In the genomic region with DNA sequence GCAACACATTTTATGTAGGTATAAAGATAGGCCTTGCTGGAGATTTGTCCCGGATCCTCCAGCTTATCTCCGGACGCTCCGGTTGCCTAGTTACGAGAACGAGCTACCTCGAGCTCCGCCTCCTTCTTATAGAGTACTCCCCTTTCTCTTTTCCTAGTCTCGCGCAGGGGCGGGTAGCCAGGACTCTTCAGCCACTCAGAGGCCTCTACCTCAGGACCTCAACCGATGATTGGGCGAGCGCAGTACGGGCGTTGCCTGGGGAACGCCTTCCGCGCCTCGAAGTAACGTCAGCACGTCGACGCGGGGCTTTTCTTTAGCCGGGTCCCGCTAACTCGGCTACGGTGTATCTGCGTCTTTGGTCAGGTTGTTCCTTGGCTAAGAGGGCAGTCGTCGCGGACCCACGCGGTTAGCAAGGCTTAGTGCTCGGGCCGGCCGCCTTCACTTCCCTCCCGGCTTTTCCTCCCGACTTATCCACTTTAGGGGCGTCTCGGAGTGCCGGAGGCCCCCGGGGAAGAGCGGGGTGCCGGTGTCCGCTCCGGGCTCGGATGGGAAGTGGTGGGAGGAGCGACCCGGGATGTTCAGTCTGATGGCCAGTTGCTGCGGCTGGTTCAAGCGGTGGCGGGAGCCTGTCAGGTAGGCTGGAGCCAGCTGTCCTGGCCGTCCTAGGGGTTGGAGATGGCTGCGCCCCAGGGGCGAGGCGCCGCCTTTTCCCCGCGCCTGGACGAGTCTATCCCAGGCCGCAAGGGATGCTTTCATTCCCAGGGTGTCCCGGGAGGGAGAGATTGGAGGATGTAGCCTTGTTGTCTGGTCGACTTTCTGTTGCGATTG, we compare ENCODE assay signal across 8 cellular contexts.
A peak's percentile ranks its signal among the peaks of the same experiment; 100 is the strongest.
DNase-seq lines count a peak whose midpoint lies in the region; ATAC-seq, FAIRE-seq and TF ChIP-seq lines count a peak whose summit lies in the region.

ARL13B (plus strand) TSS at position 306 of the 828 bp plus-strand sequence; CDS start at position 575, 269 bp downstream.

- ATAC-seq in GM19025 (IDR thresholded peaks at IDR 0.05; ENCODE audit: low read depth, unreplicated experiment) (peak; percentile 100), HG03342 (IDR thresholded peaks at IDR 0.05; ENCODE audit: unreplicated experiment) (peak; percentile 100)
- peak; percentile 100 for ATAC-seq in activated CD4-positive, CD25-positive, alpha-beta regulatory T cell treated with anti-CD3 and anti-CD28 coated beads, Interleukin-2, amount 50 U/mL, for 24 hours

- H3K4me3 ChIP-seq in AG09309 (ENCODE audit: control insufficient read depth, low read depth, low read length), result peak within 1 kb of the TSS; percentile 97

- DNase-seq in AG09309 (ENCODE audit: low read depth) (peak; percentile 93), NCI-H446 (lab: John Stamatoyannopoulos, UW) (peak; percentile 93 to 97), cerebellar cortex (ENCODE audit: low spot score) (peak; percentile 99)
- DNase-seq in stimulated activated CD4-positive, alpha-beta T cell treated with anti-CD3 and anti-CD28 coated beads, Interleukin-12 subunit alpha, Interleukin-12 subunit beta, amount 100 ng/mL, for 4 hours, result peak; percentile 87

- peak; percentile 99 for FAIRE-seq in islet of Langerhans (lab: Jason Lieb, UNC)

- TF ChIP-seq CTCF in AG09309 (IDR thresholded peaks at IDR 0.05; ENCODE audit: control insufficient read depth, insufficient read depth, low read depth, low read length, missing control alignments), result no peak

Comparison
In these comparisons a context has a peak if more than half of its experiments do, and no peak if none do; other contexts are left out.
1. Peak in every context shown above with its lines: DNase-seq, ATAC-seq and H3K4me3 ChIP-seq.